19 cellular contexts compared by ENCODE assay signal in the genomic region with DNA sequence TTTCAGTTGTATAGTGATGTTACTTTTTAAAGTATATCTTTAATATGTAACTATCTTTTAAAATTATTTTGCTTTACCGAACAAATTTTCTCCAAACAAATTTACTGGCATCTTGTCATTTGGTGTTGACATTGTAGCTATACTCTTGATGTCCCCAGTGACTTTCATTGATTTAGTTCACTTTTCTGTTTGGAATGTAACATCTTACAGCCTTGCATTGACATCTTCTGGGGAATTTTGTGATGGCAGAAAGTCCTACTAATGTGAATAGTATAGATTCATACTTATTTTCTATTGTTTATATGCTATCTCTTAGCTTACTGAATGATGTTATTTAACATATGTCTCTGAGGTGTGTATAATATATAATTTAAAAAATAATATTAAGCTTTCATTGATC.
DNase-seq lines count a peak whose midpoint lies in the region; ATAC-seq and TF ChIP-seq lines count a peak whose summit lies in the region.
"Had no signal": no experiment of that assay in that cellular context is flagged by ENCODE, and none has a peak within 500 bp of the region (broad histone marks: within the 10 kb centered on the region; RNA-seq: fewer than 3 reads in every experiment).

No MANE protein-coding gene starts in this region.

- no TSS peak for BruUV-seq in mammary epithelial cell (replicated peaks; lab: Mats Ljungman, UMichigan)

- no peak overlapping the region for H3K27ac Mint-ChIP-seq in GM23338
- H3K27ac Mint-ChIP-seq: B cell; CD4-positive, alpha-beta memory T cell; T-helper 1 cell treated with Interleukin-12 subunit alpha and Interleukin-12 subunit beta and Interleukin-4 antibody, amounts not matched to agents 30 μg/mL and 1 μg/mL, for 36 hours had no signal

- H3K4me2 ChIP-seq in GM23338 (no peak overlapping the region), OCI-LY3 (ENCODE audit: low read length) (no peak overlapping the region), neural cell (ENCODE audit: low read length) (no peak overlapping the region), mammary epithelial cell (ENCODE audit: insufficient read depth, low read depth, low read length) (no peak overlapping the region)

- H3K4me1 ChIP-seq in BE2C, result peaks cover 6% of the 10 kb centered on the region; the same call in 1 of the 2 replicates
- no peaks in the 10 kb centered on the region for H3K4me1 ChIP-seq in GM23338 (ENCODE audit: insufficient read depth)
- H3K4me1 ChIP-seq in OCI-LY3 (ENCODE audit: low read length), result no peaks in the 10 kb centered on the region
- no peaks in the 10 kb centered on the region for H3K4me1 ChIP-seq in mammary epithelial cell (ENCODE audit: insufficient read depth, low read length)

- TF ChIP-seq RAD21 in neural cell (conservative IDR thresholded peaks at IDR 0.05), result peak; percentile 82

- no peaks in the 10 kb centered on the region for H4K20me1 ChIP-seq in GM23338 (replicated peaks; ENCODE audit: insufficient read depth)
- no peaks in the 10 kb centered on the region for H4K20me1 ChIP-seq in OCI-LY3 (ENCODE audit: insufficient read depth, low read length)
- H4K20me1 ChIP-seq in neural cell (ENCODE audit: insufficient read depth), result no peaks in the 10 kb centered on the region
- no peaks in the 10 kb centered on the region for H4K20me1 ChIP-seq in mammary epithelial cell (ENCODE audit: insufficient read depth, low read length)

- no peaks in the 10 kb centered on the region for H3K9me3 ChIP-seq in BE2C
- H3K9me3 ChIP-seq in OCI-LY3 (ENCODE audit: insufficient read depth, low read length), result no peaks in the 10 kb centered on the region
- no peaks in the 10 kb centered on the region for H3K9me3 ChIP-seq in neural cell (ENCODE audit: low read length)
- no peaks in the 10 kb centered on the region for H3K9me3 ChIP-seq in mammary epithelial cell (replicated peaks; ENCODE audit: insufficient read depth, low read length)

- in situ Hi-C loops in mammary epithelial cell (cut with MboI; ENCODE audit: low sequenced_read_pairs in 2 of 2), result no loop called here

- H3K4me3 ChIP-seq in BE2C (ENCODE audit: low read depth, low read length) (no peak overlapping the region), GM23338 (no peak overlapping the region), OCI-LY3 (ENCODE audit: low read length) (no peak overlapping the region), neural cell (ENCODE audit: low read length) (no peak overlapping the region), mammary epithelial cell (replicated peaks in 1 of 3; ENCODE audit: insufficient read depth in 1 of 3, low read depth in 2 of 3, low read length in 3 of 3) (no peak overlapping the region)

- DNase-seq in BE2C, result no peak
- DNase-seq in GM23338 (ENCODE audit: low spot score), result peak; percentile 19
- DNase-seq in mammary epithelial cell, result no peak
- DNase-seq in KG1 (lab: John Stamatoyannopoulos, UW), result no peak
- DNase-seq in hippocampal formation (lab: John Stamatoyannopoulos, UW), result no peak
- DNase-seq: CD4-positive, alpha-beta memory T cell; DND-41; NCI-H1417 treated with DMSO at 0.1 percent for 48 hours; NCI-H2029 treated with DMSO at 0.1 percent for 48 hours; NCI-H226; NCI-H524 treated with DMSO at 0.1 percent for 48 hours; Right ventricle myocardium superior had no signal

- H3K9me2 ChIP-seq in GM23338 (ENCODE audit: insufficient read depth), result no peaks in the 10 kb centered on the region
- no peaks in the 10 kb centered on the region for H3K9me2 ChIP-seq in neural cell (ENCODE audit: insufficient read depth, low read length)

- peak; percentile 42 for TF ChIP-seq CTCF in BE2C (IDR thresholded peaks at IDR 0.05; ENCODE audit: low read depth, low read length)
- TF ChIP-seq CTCF in GM23338 (conservative IDR thresholded peaks at IDR 0.05; ENCODE audit: low read depth in 2 of 2), result peak; percentile 43; a peak in 3 of 4 replicates
- peak; percentile 15; the same call in 1 of the 2 replicates for TF ChIP-seq CTCF in OCI-LY3 (IDR thresholded peaks at IDR 0.05; ENCODE audit: low read depth, low read length)
- peak; percentile 70 for TF ChIP-seq CTCF in neural cell (IDR thresholded peaks at IDR 0.05; ENCODE audit: poor library complexity, severe bottlenecking)
- TF ChIP-seq CTCF in mammary epithelial cell (conservative IDR thresholded peaks at IDR 0.05 in 1 of 2, IDR thresholded peaks at IDR 0.05 in 1 of 2; ENCODE audit: extremely low read depth in 1 of 2, insufficient read depth in 1 of 2, low read depth in 1 of 2, low read length in 2 of 2), result no peak

- H3K27ac ChIP-seq in GM23338 (ENCODE audit: low read depth), result no peak overlapping the region
- no peak overlapping the region for H3K27ac ChIP-seq in OCI-LY3 (ENCODE audit: low read length)
- H3K27ac ChIP-seq in neural cell (ENCODE audit: low read length), result no peak overlapping the region
- H3K27ac ChIP-seq in mammary epithelial cell (ENCODE audit: insufficient read depth, low read depth, low read length), result no peak overlapping the region
- H3K27ac ChIP-seq: HL-60 had no signal

- no peaks in the 10 kb centered on the region for H3K36me3 Mint-ChIP-seq in GM23338 (ENCODE audit: low read depth)
- H3K36me3 Mint-ChIP-seq: CD4-positive, alpha-beta memory T cell had no signal

- H3F3A ChIP-seq in GM23338 (replicated peaks; ENCODE audit: low read depth) (no peaks in the 10 kb centered on the region), neural cell (ENCODE audit: insufficient read depth, low read length, poor library complexity, severe bottlenecking) (no peaks in the 10 kb centered on the region)

- no peaks in the 10 kb centered on the region for H3K27me3 Mint-ChIP-seq in GM23338 (ENCODE audit: insufficient read depth, low read depth, poor library complexity)
- H3K27me3 Mint-ChIP-seq: B cell; CD4-positive, alpha-beta memory T cell had no signal

- intact Hi-C loops in mammary epithelial cell (cut with micrococcal nuclease), result no loop called here

- WGBS in mammary epithelial cell (ENCODE audit: low coverage, missing lambda C conversion rate), result 58% methylated on average over 1 of the region's 1 CpG

- H3K9ac ChIP-seq in OCI-LY3 (ENCODE audit: low read length), result no peak overlapping the region
- H3K9ac ChIP-seq in neural cell (ENCODE audit: low read length), result no peak overlapping the region
- no peak overlapping the region for H3K9ac ChIP-seq in mammary epithelial cell (ENCODE audit: insufficient read depth, low read length)

- H3K4me3 Mint-ChIP-seq in GM23338, result no peak overlapping the region
- H3K4me3 Mint-ChIP-seq: B cell; CD4-positive, alpha-beta memory T cell; T-helper 1 cell treated with Interleukin-12 subunit alpha and Interleukin-12 subunit beta and Interleukin-4 antibody, amounts not matched to agents 30 μg/mL and 1 μg/mL, for 36 hours had no signal

- no peak for ATAC-seq in GM23338
- ATAC-seq: HCT116, Panc1 had no signal

- H3K27me3 ChIP-seq in BE2C (no peaks in the 10 kb centered on the region), GM23338 (ENCODE audit: insufficient read depth) (no peaks in the 10 kb centered on the region), OCI-LY3 (ENCODE audit: low read depth, low read length) (no peaks in the 10 kb centered on the region), neural cell (ENCODE audit: insufficient read depth, low read depth, low read length) (no peaks in the 10 kb centered on the region), mammary epithelial cell (ENCODE audit: insufficient read depth, low read length) (no peaks in the 10 kb centered on the region)

- H3K79me2 ChIP-seq in GM23338 (replicated peaks; ENCODE audit: insufficient read depth), result no peaks in the 10 kb centered on the region
- H3K79me2 ChIP-seq in OCI-LY3 (ENCODE audit: low read length), result no peaks in the 10 kb centered on the region
- H3K79me2 ChIP-seq in neural cell (replicated peaks; ENCODE audit: insufficient read depth, low read length), result no peaks in the 10 kb centered on the region
- H3K79me2 ChIP-seq in mammary epithelial cell (ENCODE audit: insufficient read depth, low read length), result no peaks in the 10 kb centered on the region

- H3K36me3 ChIP-seq in BE2C, result no peaks in the 10 kb centered on the region
- H3K36me3 ChIP-seq in GM23338 (ENCODE audit: insufficient read depth), result no peaks in the 10 kb centered on the region
- no peaks in the 10 kb centered on the region for H3K36me3 ChIP-seq in OCI-LY3 (replicated peaks; ENCODE audit: low read depth, low read length)
- no peaks in the 10 kb centered on the region for H3K36me3 ChIP-seq in neural cell (ENCODE audit: insufficient read depth, low read length)
- H3K36me3 ChIP-seq in mammary epithelial cell (ENCODE audit: insufficient read depth, low read length), result no peaks in the 10 kb centered on the region

- no peak for TF ChIP-seq EP300 in neural cell (conservative IDR thresholded peaks at IDR 0.05; ENCODE audit: poor library complexity, severe bottlenecking)

- CTCF ChIA-PET in mammary epithelial cell (lab: Charles Lee; ENCODE audit: low non-redundant PET), result no interaction called here

- H3K4me1 Mint-ChIP-seq in GM23338, result no peaks in the 10 kb centered on the region
- H3K4me1 Mint-ChIP-seq: B cell; CD4-positive, alpha-beta memory T cell had no signal

- dilution Hi-C loops in mammary epithelial cell (cut with HindIII; ENCODE audit: low sequenced_read_pairs), result no loop called here

- no peaks in the 10 kb centered on the region for H3K9me3 Mint-ChIP-seq in GM23338

- no peak overlapping the region for H2AFZ ChIP-seq in GM23338
- H2AFZ ChIP-seq in OCI-LY3 (ENCODE audit: low read depth, low read length), result no peak overlapping the region
- no peak overlapping the region for H2AFZ ChIP-seq in neural cell (ENCODE audit: low read depth, low read length)
- H2AFZ ChIP-seq in mammary epithelial cell (ENCODE audit: low read depth, low read length), result no peak overlapping the region

TF ChIP-seq in GM23338, 12 proteins besides CTCF, POLR2A, EP300 and RAD21:
- TF ChIP-seq JUNB (IDR thresholded peaks at IDR 0.05; ENCODE audit: unreplicated experiment) (no peak), POLR2AphosphoS5 (IDR thresholded peaks at IDR 0.05; ENCODE audit: low read depth) (no peak)

TF ChIP-seq in neural cell, 6 proteins besides CTCF, POLR2A, EP300 and RAD21 (continues in another document):
- TF ChIP-seq POLR2AphosphoS5 (IDR thresholded peaks at IDR 0.05), result peak; percentile 15
- TF ChIP-seq MXI1 (conservative IDR thresholded peaks at IDR 0.05; ENCODE audit: poor library complexity, severe bottlenecking), result no peak

Comparison
In these comparisons a context has a peak if more than half of its experiments do, and no peak if none do; other contexts are left out.
1. CTCF ChIP-seq: peak in BE2C (single experiment), GM23338 (2 of 2), OCI-LY3 (single experiment) and neural cell (single experiment); none in mammary epithelial cell (0 of 2).